Comparison of ENCODE assay signal across 13 cellular contexts in the genomic region with DNA sequence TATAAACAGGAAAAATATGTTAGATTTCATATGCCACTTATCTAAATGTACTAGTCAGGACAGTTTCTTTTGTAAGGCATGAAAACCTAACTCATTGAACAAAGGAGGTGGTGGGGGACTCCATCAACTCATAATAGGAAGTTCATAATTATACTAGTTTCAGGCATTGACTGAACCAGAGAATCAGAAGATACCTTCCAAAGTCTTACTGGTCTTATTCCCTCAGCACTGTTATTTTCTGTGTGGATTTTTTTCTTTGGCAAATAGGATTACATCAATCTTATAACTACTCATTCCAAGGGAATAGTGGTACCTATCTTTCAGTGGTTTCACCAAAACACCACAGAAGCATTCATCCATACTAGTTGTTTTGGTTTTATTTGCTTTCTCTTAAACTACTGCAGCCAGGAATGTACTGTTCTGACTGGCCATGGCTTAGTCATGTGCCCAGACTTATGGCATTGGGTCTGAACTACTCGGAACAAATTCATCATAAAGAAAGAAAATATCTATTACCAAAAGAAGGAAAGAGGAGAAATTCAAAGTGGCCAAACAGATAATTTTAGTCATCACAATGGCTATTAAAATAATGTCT.
DNase-seq lines count a peak whose midpoint lies in the region; ATAC-seq and TF ChIP-seq lines count a peak whose summit lies in the region.
"Had no signal": no experiment of that assay in that cellular context is flagged by ENCODE, and none has a peak within 500 bp of the region (broad histone marks: within the 10 kb centered on the region; RNA-seq: fewer than 3 reads in every experiment).

No MANE protein-coding gene starts in this region.

- H3K9me3 Mint-ChIP-seq in endodermal cell: no peaks in the 10 kb centered on the region
- no peaks in the 10 kb centered on the region for H3K9me3 Mint-ChIP-seq in CD4-positive, alpha-beta T cell
- H3K9me3 Mint-ChIP-seq: activated naive CD4-positive, alpha-beta T cell treated with anti-CD3 and anti-CD28 coated beads for 36 hours had no signal

- H3K27ac ChIP-seq in endodermal cell (ENCODE audit: low read depth, low read length) (no peak overlapping the region), tibial nerve (no peak overlapping the region)
- no peak overlapping the region for H3K27ac ChIP-seq in CD4-positive, alpha-beta T cell (ENCODE audit: low read depth, low read length)
- H3K27ac ChIP-seq: BLaER1, parathyroid adenoma had no signal

- H3K4me3 Mint-ChIP-seq in endodermal cell: no peak overlapping the region
- no peak overlapping the region for H3K4me3 Mint-ChIP-seq in CD4-positive, alpha-beta T cell
- H3K4me3 Mint-ChIP-seq: activated naive CD4-positive, alpha-beta T cell treated with anti-CD3 and anti-CD28 coated beads for 36 hours had no signal

- no peak for TF ChIP-seq EP300 in tibial nerve (IDR thresholded peaks at IDR 0.05)

- DNase-seq in endodermal cell: no peak
- DNase-seq in CD4-positive, alpha-beta T cell: no peak
- DNase-seq in tibial nerve (ENCODE audit: low spot score in 2 of 2): no peak
- no peak for DNase-seq in activated effector memory CD4-positive, alpha-beta T cell treated with Interleukin-2 at 50 U/mL for 16 hours
- DNase-seq: activated CD4-positive, CD25-positive, alpha-beta regulatory T cell treated with anti-CD3 and anti-CD28 coated beads, Interleukin-2, amount 50 U/mL, for 72 hours; activated naive CD4-positive, alpha-beta T cell treated with anti-CD3 and anti-CD28 coated beads for 36 hours; NCI-H1417 had no signal

- H3K9me3 ChIP-seq in endodermal cell (ENCODE audit: control insufficient read depth, low read length) (no peaks in the 10 kb centered on the region), tibial nerve (no peaks in the 10 kb centered on the region)
- no peaks in the 10 kb centered on the region for H3K9me3 ChIP-seq in CD4-positive, alpha-beta T cell (ENCODE audit: control insufficient read depth, low read length)
- H3K9me3 ChIP-seq: BLaER1 had no signal

- H3K4me1 Mint-ChIP-seq in endodermal cell: no peaks in the 10 kb centered on the region
- no peaks in the 10 kb centered on the region for H3K4me1 Mint-ChIP-seq in CD4-positive, alpha-beta T cell (ENCODE audit: low read depth)

- WGBS in endodermal cell (ENCODE audit: insufficient coverage in 1 of 2, insufficient read length in 1 of 2), 2 experiments: 100% methylated on average over 1 of the region's 1 CpG; no CpG with 5 or more reads in 1 of the 2 experiments
- WGBS in tibial nerve, 2 donors: 88 to 97% methylated on average over 1 of the region's 1 CpG

- H3K27me3 ChIP-seq in endodermal cell (ENCODE audit: control insufficient read depth, insufficient read depth, low read length, poor library complexity, severe bottlenecking) (no peaks in the 10 kb centered on the region), tibial nerve (no peaks in the 10 kb centered on the region)
- no peaks in the 10 kb centered on the region for H3K27me3 ChIP-seq in CD4-positive, alpha-beta T cell (ENCODE audit: control insufficient read depth, insufficient read depth, low read length)
- H3K27me3 ChIP-seq: BLaER1 had no signal

- peaks cover 2% of the 10 kb centered on the region for H3K27me3 Mint-ChIP-seq in endodermal cell (ENCODE audit: insufficient read depth)
- H3K27me3 Mint-ChIP-seq in CD4-positive, alpha-beta T cell: no peaks in the 10 kb centered on the region

- H3K27ac Mint-ChIP-seq in endodermal cell: no peak overlapping the region
- H3K27ac Mint-ChIP-seq in CD4-positive, alpha-beta T cell: no peak overlapping the region
- H3K27ac Mint-ChIP-seq: activated naive CD4-positive, alpha-beta T cell treated with anti-CD3 and anti-CD28 coated beads for 36 hours had no signal

- H3K36me3 Mint-ChIP-seq in endodermal cell (ENCODE audit: low read depth): no peaks in the 10 kb centered on the region
- H3K36me3 Mint-ChIP-seq in CD4-positive, alpha-beta T cell (ENCODE audit: low read depth): no peaks in the 10 kb centered on the region

- TF ChIP-seq CTCF in endodermal cell (conservative IDR thresholded peaks at IDR 0.05) (no peak), tibial nerve (IDR thresholded peaks at IDR 0.05) (no peak)
- no peak for TF ChIP-seq CTCF in CD4-positive, alpha-beta T cell (IDR thresholded peaks at IDR 0.05)

- H3K9ac ChIP-seq in endodermal cell (ENCODE audit: extremely low read depth, low read length, poor library complexity, severe bottlenecking): no peak overlapping the region
- H3K9ac ChIP-seq: BLaER1, parathyroid adenoma had no signal

- peak; percentile 65 for ATAC-seq in GM18502 (IDR thresholded peaks at IDR 0.05; ENCODE audit: poor library complexity, unreplicated experiment)
- peak; percentile 75 for ATAC-seq in GM18907 (IDR thresholded peaks at IDR 0.05; ENCODE audit: unreplicated experiment)
- peak; percentile 60 for ATAC-seq in HG02571 (IDR thresholded peaks at IDR 0.05; ENCODE audit: unreplicated experiment)
- peak; percentile 58 for ATAC-seq in HG03378 (IDR thresholded peaks at IDR 0.05; ENCODE audit: unreplicated experiment)
- ATAC-seq in CD4-positive, alpha-beta T cell (ENCODE audit: poor library complexity): no peak

- CTCF ChIA-PET in CD4-positive, alpha-beta T cell (lab: Charles Lee): no interaction called here

- no peak for TF ChIP-seq POLR2A in tibial nerve (IDR thresholded peaks at IDR 0.05)

- H3K36me3 ChIP-seq in endodermal cell (ENCODE audit: control insufficient read depth, insufficient read depth, low read length) (no peaks in the 10 kb centered on the region), tibial nerve (no peaks in the 10 kb centered on the region)
- H3K36me3 ChIP-seq: BLaER1 had no signal

- H3K4me1 ChIP-seq in endodermal cell (ENCODE audit: control insufficient read depth, insufficient read depth, low read length) (no peaks in the 10 kb centered on the region), tibial nerve (no peaks in the 10 kb centered on the region)
- H3K4me1 ChIP-seq: BLaER1, parathyroid adenoma had no signal

- H3K4me3 ChIP-seq in endodermal cell (ENCODE audit: low read length): no peak overlapping the region
- H3K4me3 ChIP-seq in tibial nerve: no peak overlapping the region
- H3K4me3 ChIP-seq: BLaER1 had no signal

- POLR2A ChIA-PET in CD4-positive, alpha-beta T cell (lab: Charles Lee): no interaction called here

- intact Hi-C loops in CD4-positive, alpha-beta T cell (cut with DNase I, micrococcal nuclease): no loop called here
